1 cellular context compared by ENCODE assay signal in the genomic region with DNA sequence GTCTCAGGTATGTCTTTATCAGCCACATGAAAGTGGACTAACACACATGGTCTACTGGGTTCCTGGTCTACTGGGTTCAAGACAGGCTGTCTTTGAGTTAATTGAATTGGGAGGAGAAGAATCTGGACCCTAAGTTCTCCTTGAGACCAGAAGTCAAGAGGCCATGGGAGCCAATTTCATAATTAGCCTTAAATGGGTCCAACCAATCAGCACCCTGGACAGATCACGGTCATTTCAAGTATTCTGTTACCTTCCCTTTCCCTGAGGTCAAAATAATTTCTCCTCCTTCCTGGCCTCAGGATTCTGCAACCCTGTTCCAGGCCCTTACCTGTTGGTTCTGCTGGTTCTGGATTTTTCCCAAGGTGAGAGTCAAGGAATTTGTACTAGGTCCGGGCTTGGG.
TF ChIP-seq lines count a peak whose summit lies in the region.

No MANE protein-coding gene starts in this region.

TF ChIP-seq in HCT116, 20 proteins besides CTCF, POLR2A, EP300 and RAD21:
- TF ChIP-seq, protein P1, sequence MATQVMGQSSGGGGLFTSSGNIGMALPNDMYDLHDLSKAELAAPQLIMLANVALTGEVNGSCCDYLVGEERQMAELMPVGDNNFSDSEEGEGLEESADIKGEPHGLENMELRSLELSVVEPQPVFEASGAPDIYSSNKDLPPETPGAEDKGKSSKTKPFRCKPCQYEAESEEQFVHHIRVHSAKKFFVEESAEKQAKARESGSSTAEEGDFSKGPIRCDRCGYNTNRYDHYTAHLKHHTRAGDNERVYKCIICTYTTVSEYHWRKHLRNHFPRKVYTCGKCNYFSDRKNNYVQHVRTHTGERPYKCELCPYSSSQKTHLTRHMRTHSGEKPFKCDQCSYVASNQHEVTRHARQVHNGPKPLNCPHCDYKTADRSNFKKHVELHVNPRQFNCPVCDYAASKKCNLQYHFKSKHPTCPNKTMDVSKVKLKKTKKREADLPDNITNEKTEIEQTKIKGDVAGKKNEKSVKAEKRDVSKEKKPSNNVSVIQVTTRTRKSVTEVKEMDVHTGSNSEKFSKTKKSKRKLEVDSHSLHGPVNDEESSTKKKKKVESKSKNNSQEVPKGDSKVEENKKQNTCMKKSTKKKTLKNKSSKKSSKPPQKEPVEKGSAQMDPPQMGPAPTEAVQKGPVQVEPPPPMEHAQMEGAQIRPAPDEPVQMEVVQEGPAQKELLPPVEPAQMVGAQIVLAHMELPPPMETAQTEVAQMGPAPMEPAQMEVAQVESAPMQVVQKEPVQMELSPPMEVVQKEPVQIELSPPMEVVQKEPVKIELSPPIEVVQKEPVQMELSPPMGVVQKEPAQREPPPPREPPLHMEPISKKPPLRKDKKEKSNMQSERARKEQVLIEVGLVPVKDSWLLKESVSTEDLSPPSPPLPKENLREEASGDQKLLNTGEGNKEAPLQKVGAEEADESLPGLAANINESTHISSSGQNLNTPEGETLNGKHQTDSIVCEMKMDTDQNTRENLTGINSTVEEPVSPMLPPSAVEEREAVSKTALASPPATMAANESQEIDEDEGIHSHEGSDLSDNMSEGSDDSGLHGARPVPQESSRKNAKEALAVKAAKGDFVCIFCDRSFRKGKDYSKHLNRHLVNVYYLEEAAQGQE (IDR thresholded peaks at IDR 0.05; ENCODE audit: low read depth) = peak; percentile 76
- no peak for TF ChIP-seq EGR1 (IDR thresholded peaks at IDR 0.05; ENCODE audit: low read depth)
